20 cellular contexts compared by ENCODE assay signal in the genomic region with DNA sequence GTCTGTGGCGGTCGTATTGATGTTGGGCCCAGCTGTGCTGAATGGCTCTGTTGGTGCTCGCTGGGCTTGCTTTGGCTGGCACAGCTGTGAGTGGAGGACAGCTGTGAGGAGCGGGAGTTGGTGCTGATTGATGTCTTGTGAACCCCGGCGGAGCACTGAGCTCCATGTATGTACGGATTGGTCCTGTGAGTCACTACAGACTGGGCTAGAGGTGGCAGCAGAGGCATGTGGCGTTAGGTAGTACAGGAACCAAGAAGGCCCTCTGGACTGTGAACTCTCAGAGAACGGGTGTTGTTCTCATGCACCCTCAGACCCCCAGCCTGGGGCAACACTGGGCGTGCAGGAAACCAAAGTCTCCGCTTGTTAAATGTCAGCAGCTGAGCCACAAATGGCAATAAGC.
DNase-seq lines count a peak whose midpoint lies in the region; ATAC-seq and TF ChIP-seq lines count a peak whose summit lies in the region.
"Had no signal": no experiment of that assay in that cellular context is flagged by ENCODE, and none has a peak within 500 bp of the region (broad histone marks: within the 10 kb centered on the region; RNA-seq: fewer than 3 reads in every experiment).

No MANE protein-coding gene starts in this region.

- H3K27ac Mint-ChIP-seq in activated naive CD8-positive, alpha-beta T cell treated with anti-CD3 and anti-CD28 coated beads, Interleukin-2, amount 50 U/mL, for 24 hours, result no peak overlapping the region
- no peak overlapping the region for H3K27ac Mint-ChIP-seq in activated naive CD8-positive, alpha-beta T cell treated with anti-CD3 and anti-CD28 coated beads for 36 hours
- H3K27ac Mint-ChIP-seq in brain, result peak overlapping the region in 3 of 5 experiments; percentile 34 to 58 (median 54)
- peak overlapping the region; percentile 61 to 83 for H3K27ac Mint-ChIP-seq in natural killer cell
- H3K27ac Mint-ChIP-seq: activated B cell treated with CpG ODN at 0.5 μM for 24 hours; effector memory CD8-positive, alpha-beta T cell; naive B cell; stimulated activated memory B cell treated with anti-CD40 and anti-IgM and Interleukin-4, amounts not matched to agents 10 μg/mL and 1 μg/mL and 100 μg/mL, for 72 hours; T-helper 17 cell had no signal

- H3K4me3 ChIP-seq in upper lobe of right lung (no peak overlapping the region), MG63 (no peak overlapping the region), body of pancreas (no peak overlapping the region)
- H3K4me3 ChIP-seq: A549, thyroid gland had no signal

- H3K36me3 ChIP-seq in upper lobe of right lung (no peaks in the 10 kb centered on the region), MG63 (no peaks in the 10 kb centered on the region), body of pancreas (replicated peaks in 1 of 2; ENCODE audit: insufficient read depth in 1 of 2, low read depth in 2 of 2) (no peaks in the 10 kb centered on the region)
- H3K36me3 ChIP-seq: thyroid gland had no signal

- H3K27me3 ChIP-seq in upper lobe of right lung, result no peaks in the 10 kb centered on the region
- H3K27me3 ChIP-seq in MG63, result no peaks in the 10 kb centered on the region
- no peaks in the 10 kb centered on the region for H3K27me3 ChIP-seq in body of pancreas
- H3K27me3 ChIP-seq: thyroid gland had no signal

- no peak for DNase-seq in activated naive CD8-positive, alpha-beta T cell treated with anti-CD3 and anti-CD28 coated beads, Interleukin-2, amount 50 U/mL, for 24 hours
- no peak for DNase-seq in activated naive CD8-positive, alpha-beta T cell treated with anti-CD3 and anti-CD28 coated beads for 36 hours
- peak; percentile 18 for DNase-seq in natural killer cell
- no peak for DNase-seq in upper lobe of right lung
- no peak for DNase-seq in NCI-H128 (lab: John Stamatoyannopoulos, UW; ENCODE audit: unreplicated experiment)
- DNase-seq in MG63, result no peak
- DNase-seq in body of pancreas, result no peak
- DNase-seq: activated B cell treated with CpG ODN at 0.5 μM for 24 hours; activated CD8-positive, alpha-beta memory T cell treated with anti-CD3 and anti-CD28 coated beads for 24 hours; CD4-positive, CD25-positive, alpha-beta regulatory T cell; effector memory CD8-positive, alpha-beta T cell; naive B cell; NCI-H2029; SHP77 treated with DMSO at 0.1 percent for 48 hours; stimulated activated CD4-positive, alpha-beta T cell treated with anti-CD3 and anti-CD28 coated beads, Interleukin-15, amount 100 ng/mL, for 24 hours; T-helper 17 cell; thyroid gland had no signal

- peak; percentile 62 for ATAC-seq in activated naive CD8-positive, alpha-beta T cell treated with anti-CD3 and anti-CD28 coated beads, Interleukin-2, amount 50 U/mL, for 24 hours
- ATAC-seq in natural killer cell (peak; percentile 78 to 97 (median 89)), upper lobe of right lung (peak; percentile 30), body of pancreas (no peak)
- ATAC-seq: A549; effector memory CD8-positive, alpha-beta T cell; stimulated activated memory B cell treated with anti-CD40 and anti-IgM and Interleukin-4, amounts not matched to agents 10 μg/mL and 1 μg/mL and 100 μg/mL, for 72 hours; T-helper 17 cell had no signal

- H3K27ac ChIP-seq in upper lobe of right lung, result no peak overlapping the region
- H3K27ac ChIP-seq in body of pancreas, result no peak overlapping the region
- H3K27ac ChIP-seq: A549, thyroid gland had no signal

- no peak overlapping the region for H3K4me3 Mint-ChIP-seq in activated naive CD8-positive, alpha-beta T cell treated with anti-CD3 and anti-CD28 coated beads, Interleukin-2, amount 50 U/mL, for 24 hours
- no peak overlapping the region for H3K4me3 Mint-ChIP-seq in activated naive CD8-positive, alpha-beta T cell treated with anti-CD3 and anti-CD28 coated beads for 36 hours
- no peak overlapping the region for H3K4me3 Mint-ChIP-seq in brain
- peak overlapping the region; percentile 71 for H3K4me3 Mint-ChIP-seq in natural killer cell
- H3K4me3 Mint-ChIP-seq: activated B cell treated with CpG ODN at 0.5 μM for 24 hours; CD4-positive, CD25-positive, alpha-beta regulatory T cell; effector memory CD8-positive, alpha-beta T cell; naive B cell; stimulated activated memory B cell treated with anti-CD40 and anti-IgM and Interleukin-4, amounts not matched to agents 10 μg/mL and 1 μg/mL and 100 μg/mL, for 72 hours; T-helper 17 cell had no signal

- H3K27me3 Mint-ChIP-seq in activated naive CD8-positive, alpha-beta T cell treated with anti-CD3 and anti-CD28 coated beads, Interleukin-2, amount 50 U/mL, for 24 hours, result peaks cover 1% of the 10 kb centered on the region
- peaks cover 5% of the 10 kb centered on the region for H3K27me3 Mint-ChIP-seq in activated naive CD8-positive, alpha-beta T cell treated with anti-CD3 and anti-CD28 coated beads for 36 hours
- H3K27me3 Mint-ChIP-seq in brain, result peaks cover 10% of the 10 kb centered on the region
- H3K27me3 Mint-ChIP-seq in natural killer cell (ENCODE audit: low read depth in 2 of 2), result no peaks in the 10 kb centered on the region
- H3K27me3 Mint-ChIP-seq: naive B cell; stimulated activated memory B cell treated with anti-CD40 and anti-IgM and Interleukin-4, amounts not matched to agents 10 μg/mL and 1 μg/mL and 100 μg/mL, for 72 hours had no signal

- H3K9me3 ChIP-seq in upper lobe of right lung (no peaks in the 10 kb centered on the region), MG63 (no peaks in the 10 kb centered on the region), body of pancreas (no peaks in the 10 kb centered on the region)
- H3K9me3 ChIP-seq: A549, thyroid gland had no signal

- no peaks in the 10 kb centered on the region for H3K4me1 ChIP-seq in upper lobe of right lung
- no peaks in the 10 kb centered on the region for H3K4me1 ChIP-seq in body of pancreas
- H3K4me1 ChIP-seq: A549 had no signal

- 75 to 85% methylated on average over 8 to 11 of the region's 11 CpGs for whole genome bisulfite sequencing in body of pancreas, 2 donors

- intact Hi-C loops in natural killer cell (cut with micrococcal nuclease) (loop anchor here (5.0 kb wide), 1 partner anchor 638 kb away; no protein-coding TSS in a partner anchor), upper lobe of right lung (cut with DNase I) (no loop called here), body of pancreas (cut with DNase I) (no loop called here)

- TF ChIP-seq CTCF in brain (conservative IDR thresholded peaks at IDR 0.05), result no peak
- TF ChIP-seq CTCF in natural killer cell (IDR thresholded peaks at IDR 0.05), result no peak
- TF ChIP-seq CTCF in upper lobe of right lung (IDR thresholded peaks at IDR 0.05), result no peak
- TF ChIP-seq CTCF in body of pancreas (IDR thresholded peaks at IDR 0.05), result no peak

- no peaks in the 10 kb centered on the region for H3K9me3 Mint-ChIP-seq in activated naive CD8-positive, alpha-beta T cell treated with anti-CD3 and anti-CD28 coated beads, Interleukin-2, amount 50 U/mL, for 24 hours
- H3K9me3 Mint-ChIP-seq in activated naive CD8-positive, alpha-beta T cell treated with anti-CD3 and anti-CD28 coated beads for 36 hours, result peaks cover 1% of the 10 kb centered on the region
- H3K9me3 Mint-ChIP-seq in brain (peaks cover 0 to 3% (median under 1%) of the 10 kb centered on the region in 5 experiments), natural killer cell (no peaks in the 10 kb centered on the region)
- H3K9me3 Mint-ChIP-seq: activated B cell treated with CpG ODN at 0.5 μM for 24 hours; effector memory CD8-positive, alpha-beta T cell; stimulated activated memory B cell treated with anti-CD40 and anti-IgM and Interleukin-4, amounts not matched to agents 10 μg/mL and 1 μg/mL and 100 μg/mL, for 72 hours had no signal

- peaks cover 7% of the 10 kb centered on the region for H3K4me1 Mint-ChIP-seq in activated naive CD8-positive, alpha-beta T cell treated with anti-CD3 and anti-CD28 coated beads, Interleukin-2, amount 50 U/mL, for 24 hours
- H3K4me1 Mint-ChIP-seq in activated naive CD8-positive, alpha-beta T cell treated with anti-CD3 and anti-CD28 coated beads for 36 hours, result peaks cover 8% of the 10 kb centered on the region
- peaks cover 35% of the 10 kb centered on the region for H3K4me1 Mint-ChIP-seq in brain
- H3K4me1 Mint-ChIP-seq in natural killer cell, result peaks cover 14 to 19% of the 10 kb centered on the region in 2 donors
- H3K4me1 Mint-ChIP-seq: activated B cell treated with CpG ODN at 0.5 μM for 24 hours, naive B cell, T-helper 17 cell had no signal

- no peaks in the 10 kb centered on the region for H3K36me3 Mint-ChIP-seq in activated naive CD8-positive, alpha-beta T cell treated with anti-CD3 and anti-CD28 coated beads, Interleukin-2, amount 50 U/mL, for 24 hours (ENCODE audit: low read depth)
- H3K36me3 Mint-ChIP-seq in activated naive CD8-positive, alpha-beta T cell treated with anti-CD3 and anti-CD28 coated beads for 36 hours, result no peaks in the 10 kb centered on the region
- peaks cover 14% of the 10 kb centered on the region for H3K36me3 Mint-ChIP-seq in brain
- no peaks in the 10 kb centered on the region for H3K36me3 Mint-ChIP-seq in natural killer cell
- H3K36me3 Mint-ChIP-seq: CD4-positive, CD25-positive, alpha-beta regulatory T cell; naive B cell; stimulated activated memory B cell treated with anti-CD40 and anti-IgM and Interleukin-4, amounts not matched to agents 10 μg/mL and 1 μg/mL and 100 μg/mL, for 72 hours had no signal

- TF ChIP-seq POLR2A in body of pancreas (IDR thresholded peaks at IDR 0.05), result no peak

Comparison
In these comparisons a context has a peak if more than half of its experiments do, and no peak if none do; other contexts are left out.
1. H3K27ac Mint-ChIP-seq: peak in brain (3 of 5) and natural killer cell (2 of 2); none in activated naive CD8-positive, alpha-beta T cell treated with anti-CD3 and anti-CD28 coated beads, Interleukin-2, amount 50 U/mL, for 24 hours (single experiment) and activated naive CD8-positive, alpha-beta T cell treated with anti-CD3 and anti-CD28 coated beads for 36 hours (single experiment).